In the genomic region with DNA sequence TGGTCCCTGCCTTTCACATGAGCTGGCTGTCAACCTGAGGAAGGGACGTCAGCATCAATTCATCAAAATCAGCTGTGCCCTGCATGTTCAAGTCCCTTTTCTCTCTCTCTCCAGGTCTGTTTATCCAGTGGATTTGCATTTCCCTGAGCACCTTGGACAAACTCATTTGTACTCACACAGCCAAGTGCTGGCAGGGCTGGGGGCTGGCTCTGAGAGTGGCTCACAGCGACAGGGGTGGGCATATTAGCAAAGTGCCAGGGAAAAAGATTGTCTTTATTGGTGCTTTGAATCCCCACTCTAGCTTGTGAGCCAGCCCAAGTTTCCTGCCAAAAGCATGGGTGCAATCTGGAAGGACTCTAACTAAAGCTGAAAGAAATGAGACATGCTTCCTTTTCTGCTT, we compare ENCODE assay signal across 16 cellular contexts. TPM values are rescaled to one million over a fixed set of nuclear protein-coding genes. Genes with fewer than 3 reads are reported as not detected.
DNase-seq lines count a peak whose midpoint lies in the region; ATAC-seq and TF ChIP-seq lines count a peak whose summit lies in the region.
"Had no signal": no experiment of that assay in that cellular context is flagged by ENCODE, and none has a peak within 500 bp of the region (broad histone marks: within the 10 kb centered on the region; RNA-seq: fewer than 3 reads in every experiment).

No MANE protein-coding gene starts in this region.

- no peak overlapping the region for H3K4ac ChIP-seq in H9 (ENCODE audit: low read depth, low read length)

- H3K23me2 ChIP-seq in H9 (ENCODE audit: insufficient read length, low read depth, low read length, poor library complexity, severe bottlenecking), result no peaks in the 10 kb centered on the region

- H2AK5ac ChIP-seq in H9 (ENCODE audit: insufficient read length, low read length), result no peak overlapping the region

- H3K27ac Mint-ChIP-seq in H9 (peak overlapping the region in 2 of 3 experiments; percentile 37 to 53; a peak in 1 of 7 replicates), osteocyte (ENCODE audit: unreplicated experiment) (no peak overlapping the region)

- no peak overlapping the region for H2BK20ac ChIP-seq in H9 (ENCODE audit: low read depth, low read length, poor library complexity, severe bottlenecking)

- H3K27me3 Mint-ChIP-seq in H9 (ENCODE audit: low read depth), result no peaks in the 10 kb centered on the region
- peaks cover 82% of the 10 kb centered on the region for H3K27me3 Mint-ChIP-seq in osteocyte (ENCODE audit: unreplicated experiment)

- no peaks in the 10 kb centered on the region for H3K4me1 ChIP-seq in H9 (ENCODE audit: insufficient read depth, low read length)
- no peaks in the 10 kb centered on the region for H3K4me1 ChIP-seq in HAP-1
- H3K4me1 ChIP-seq: BE2C had no signal

- no peak overlapping the region for H3K14ac ChIP-seq in H9 (ENCODE audit: insufficient read depth, low read length)

- H3K18ac ChIP-seq in H9 (ENCODE audit: insufficient read length, low read depth, low read length), result no peak overlapping the region

- H4K91ac ChIP-seq in H9 (ENCODE audit: insufficient read length, low read depth, low read length), result no peak overlapping the region

- H3K9me3 Mint-ChIP-seq in H9, result peaks cover 2 to 3% of the 10 kb centered on the region in 2 experiments; a peak in 2 of 5 replicates
- H3K9me3 Mint-ChIP-seq in osteocyte (ENCODE audit: unreplicated experiment), result no peaks in the 10 kb centered on the region

- no peak overlapping the region for H2BK120ac ChIP-seq in H9 (ENCODE audit: low read depth, low read length, poor library complexity, severe bottlenecking)

- no peak for TF ChIP-seq CTCF in H9 (conservative IDR thresholded peaks at IDR 0.05)
- TF ChIP-seq CTCF in osteocyte (IDR thresholded peaks at IDR 0.05), result no peak

- H3T11ph ChIP-seq in H9 (ENCODE audit: low read length), result no peak overlapping the region

- DNase-seq in H9, result no peak
- DNase-seq in NCI-H446 treated with DMSO at 0.1 percent for 48 hours (lab: John Stamatoyannopoulos, UW), result peak; percentile 82
- peak; percentile 58 for DNase-seq in medulla oblongata (ENCODE audit: extremely low spot score)
- peak; percentile 59 for DNase-seq in osteocyte (ENCODE audit: extremely low spot score, unreplicated experiment)
- no peak for DNase-seq in HAP-1 (ENCODE audit: low spot score in 2 of 2)
- DNase-seq in NCI-H2029 (lab: John Stamatoyannopoulos, UW), result no peak
- DNase-seq: BE2C; CD4-positive, alpha-beta memory T cell; COR-L47; DMS153; DMS79 treated with DMSO at 0.1 percent for 48 hours; EL; IMR-90 had no signal

- no peak overlapping the region for H3K4me2 ChIP-seq in H9 (ENCODE audit: insufficient read depth, insufficient read length, low read length)

- no peak overlapping the region for H3K27ac ChIP-seq in H9 (ENCODE audit: insufficient read length, low read depth, low read length)
- H3K27ac ChIP-seq: C4-2B had no signal

- H2AFZ ChIP-seq in H9 (ENCODE audit: low read length), result no peak overlapping the region

- H3K4me1 Mint-ChIP-seq in H9, result peaks cover 10 to 16% of the 10 kb centered on the region in 2 experiments
- H3K4me1 Mint-ChIP-seq in osteocyte (ENCODE audit: unreplicated experiment), result no peaks in the 10 kb centered on the region
- H3K4me1 Mint-ChIP-seq: CD4-positive, alpha-beta memory T cell had no signal

- in situ Hi-C loops in HAP-1 (cut with MboI; ENCODE audit: low sequenced_read_pairs), result no loop called here

- H3K9me3 ChIP-seq in H9 (ENCODE audit: control insufficient read depth, low read depth, low read length) (no peaks in the 10 kb centered on the region), HAP-1 (no peaks in the 10 kb centered on the region)
- H3K9me3 ChIP-seq: BE2C had no signal

- no peaks in the 10 kb centered on the region for H4K20me1 ChIP-seq in H9 (ENCODE audit: control insufficient read depth, insufficient read depth, insufficient read length)

- H3K36me3 ChIP-seq in HAP-1 (replicated peaks), result no peaks in the 10 kb centered on the region
- H3K36me3 ChIP-seq: BE2C had no signal

- H3K9ac ChIP-seq in H9 (ENCODE audit: extremely low read depth, insufficient read length, low read length), result no peak overlapping the region

- H3K79me1 ChIP-seq in H9 (ENCODE audit: insufficient read depth, low read depth, low read length, poor library complexity, severe bottlenecking), result peaks cover 4% of the 10 kb centered on the region

- no peak overlapping the region for H4K8ac ChIP-seq in H9 (replicated peaks; ENCODE audit: insufficient read length, low read depth, low read length)

- H3K27me3 ChIP-seq in H9 (ENCODE audit: insufficient read depth, low read length) (no peaks in the 10 kb centered on the region), HAP-1 (ENCODE audit: low read depth) (peaks cover 11% of the 10 kb centered on the region)
- H3K27me3 ChIP-seq: BE2C had no signal

- H3K4me3 ChIP-seq in HAP-1, result no peak overlapping the region

- H4K5ac ChIP-seq in H9 (ENCODE audit: insufficient read length, low read depth, low read length), result no peak overlapping the region

- no peak for ATAC-seq in GM18519 (IDR thresholded peaks at IDR 0.05; ENCODE audit: low FRiP score, unreplicated experiment)
- ATAC-seq: HCT116 had no signal

- no peak overlapping the region for H3K23ac ChIP-seq in H9 (ENCODE audit: insufficient read length, low read depth, low read length)

- H2BK15ac ChIP-seq in H9 (ENCODE audit: low read depth, low read length), result no peak overlapping the region

- H3K56ac ChIP-seq in H9 (ENCODE audit: insufficient read length, low read depth, low read length), result no peak overlapping the region

- WGBS in H9 (ENCODE audit: extremely low coverage, insufficient read length, low lambda C conversion rate), result no CpG with 5 or more reads among the region's 2 CpGs

- H3K36me3 Mint-ChIP-seq in H9 (ENCODE audit: insufficient read depth in 1 of 3, low read depth in 3 of 3) (peaks cover 23 to 59% (median 50%) of the 10 kb centered on the region in 3 experiments; a peak in 6 of 7 replicates), osteocyte (ENCODE audit: unreplicated experiment) (no peaks in the 10 kb centered on the region)
- H3K36me3 Mint-ChIP-seq: CD4-positive, alpha-beta memory T cell had no signal

- H2BK5ac ChIP-seq in H9 (ENCODE audit: insufficient read length, low read length), result no peak overlapping the region

- H2BK12ac ChIP-seq in H9 (ENCODE audit: insufficient read length, low read depth, low read length), result no peak overlapping the region

- H3K4me3 Mint-ChIP-seq in H9, result no peak overlapping the region; a peak in 1 of 5 replicates
- H3K4me3 Mint-ChIP-seq in osteocyte (ENCODE audit: unreplicated experiment), result no peak overlapping the region
- H3K4me3 Mint-ChIP-seq: CD4-positive, alpha-beta memory T cell had no signal

- no peaks in the 10 kb centered on the region for H3K79me2 ChIP-seq in H9 (ENCODE audit: insufficient read depth, low read length)

RNA-seq across cellular contexts. Expression of a gene that starts 56.6 kb away (rescaled TPM):
- total RNA-seq in H9 (2021) (33.3 and 37.6 TPM in 2 replicates), osteocyte (not detected in 2 replicates)
- total RNA-seq: CD4-positive, alpha-beta memory T cell; IMR-90 had no signal

Comparison
In these comparisons a context has a peak if more than half of its experiments do, and no peak if none do; other contexts are left out.
1. DNase-seq: peak in NCI-H446 treated with DMSO at 0.1 percent for 48 hours (single experiment), medulla oblongata (single experiment) and osteocyte (single experiment); none in H9 (single experiment), HAP-1 (0 of 2) and NCI-H2029 (single experiment).
2. RNA of a gene that starts 56.6 kb away (total RNA-seq): 33.3 to 37.6 TPM in H9; not detected in osteocyte; every median in the first group is over 10 times any median in the second.